1 cellular context compared by ENCODE assay signal in the genomic region with DNA sequence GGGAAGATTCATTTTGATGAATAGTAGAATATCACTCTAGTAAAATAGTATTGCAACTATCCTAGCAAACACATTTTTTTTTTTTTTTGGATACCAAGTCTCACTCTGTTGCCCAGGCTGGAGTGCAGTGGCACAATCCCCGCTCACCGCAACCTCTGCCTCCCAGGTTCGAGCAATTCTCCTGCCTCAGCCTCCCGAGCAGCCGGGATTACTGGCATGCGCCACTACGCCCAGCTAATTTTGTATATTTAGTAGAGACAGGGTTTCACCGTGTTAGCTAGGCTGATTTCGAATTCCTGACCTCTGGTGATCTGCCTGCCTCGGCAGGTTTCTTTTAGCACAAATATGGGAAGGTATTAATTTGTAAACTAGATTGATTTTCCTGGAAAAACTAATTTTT.
TF ChIP-seq lines count a peak whose summit lies in the region.

No MANE protein-coding gene starts in this region.

TF ChIP-seq in HepG2, 621 proteins besides CTCF, POLR2A, EP300 and RAD21:
- TF ChIP-seq ATM (IDR thresholded peaks at IDR 0.05; ENCODE audit: borderline replicate concordance) = no peak
- TF ChIP-seq, protein P1, sequence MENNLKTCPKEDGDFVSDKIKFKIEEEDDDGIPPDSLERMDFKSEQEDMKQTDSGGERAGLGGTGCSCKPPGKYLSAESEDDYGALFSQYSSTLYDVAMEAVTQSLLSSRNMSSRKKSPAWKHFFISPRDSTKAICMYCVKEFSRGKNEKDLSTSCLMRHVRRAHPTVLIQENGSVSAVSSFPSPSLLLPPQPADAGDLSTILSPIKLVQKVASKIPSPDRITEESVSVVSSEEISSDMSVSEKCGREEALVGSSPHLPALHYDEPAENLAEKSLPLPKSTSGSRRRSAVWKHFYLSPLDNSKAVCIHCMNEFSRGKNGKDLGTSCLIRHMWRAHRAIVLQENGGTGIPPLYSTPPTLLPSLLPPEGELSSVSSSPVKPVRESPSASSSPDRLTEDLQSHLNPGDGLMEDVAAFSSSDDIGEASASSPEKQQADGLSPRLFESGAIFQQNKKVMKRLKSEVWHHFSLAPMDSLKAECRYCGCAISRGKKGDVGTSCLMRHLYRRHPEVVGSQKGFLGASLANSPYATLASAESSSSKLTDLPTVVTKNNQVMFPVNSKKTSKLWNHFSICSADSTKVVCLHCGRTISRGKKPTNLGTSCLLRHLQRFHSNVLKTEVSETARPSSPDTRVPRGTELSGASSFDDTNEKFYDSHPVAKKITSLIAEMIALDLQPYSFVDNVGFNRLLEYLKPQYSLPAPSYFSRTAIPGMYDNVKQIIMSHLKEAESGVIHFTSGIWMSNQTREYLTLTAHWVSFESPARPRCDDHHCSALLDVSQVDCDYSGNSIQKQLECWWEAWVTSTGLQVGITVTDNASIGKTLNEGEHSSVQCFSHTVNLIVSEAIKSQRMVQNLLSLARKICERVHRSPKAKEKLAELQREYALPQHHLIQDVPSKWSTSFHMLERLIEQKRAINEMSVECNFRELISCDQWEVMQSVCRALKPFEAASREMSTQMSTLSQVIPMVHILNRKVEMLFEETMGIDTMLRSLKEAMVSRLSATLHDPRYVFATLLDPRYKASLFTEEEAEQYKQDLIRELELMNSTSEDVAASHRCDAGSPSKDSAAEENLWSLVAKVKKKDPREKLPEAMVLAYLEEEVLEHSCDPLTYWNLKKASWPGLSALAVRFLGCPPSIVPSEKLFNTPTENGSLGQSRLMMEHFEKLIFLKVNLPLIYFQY (CRISPR knock-in tag; IDR thresholded peaks at IDR 0.05; ENCODE audit: borderline replicate concordance) = no peak
- no peak for TF ChIP-seq ZSCAN25 (CRISPR knock-in tag; IDR thresholded peaks at IDR 0.05)
- TF ChIP-seq CENPX (CRISPR knock-in tag; IDR thresholded peaks at IDR 0.05) = no peak
- TF ChIP-seq, protein P2, sequence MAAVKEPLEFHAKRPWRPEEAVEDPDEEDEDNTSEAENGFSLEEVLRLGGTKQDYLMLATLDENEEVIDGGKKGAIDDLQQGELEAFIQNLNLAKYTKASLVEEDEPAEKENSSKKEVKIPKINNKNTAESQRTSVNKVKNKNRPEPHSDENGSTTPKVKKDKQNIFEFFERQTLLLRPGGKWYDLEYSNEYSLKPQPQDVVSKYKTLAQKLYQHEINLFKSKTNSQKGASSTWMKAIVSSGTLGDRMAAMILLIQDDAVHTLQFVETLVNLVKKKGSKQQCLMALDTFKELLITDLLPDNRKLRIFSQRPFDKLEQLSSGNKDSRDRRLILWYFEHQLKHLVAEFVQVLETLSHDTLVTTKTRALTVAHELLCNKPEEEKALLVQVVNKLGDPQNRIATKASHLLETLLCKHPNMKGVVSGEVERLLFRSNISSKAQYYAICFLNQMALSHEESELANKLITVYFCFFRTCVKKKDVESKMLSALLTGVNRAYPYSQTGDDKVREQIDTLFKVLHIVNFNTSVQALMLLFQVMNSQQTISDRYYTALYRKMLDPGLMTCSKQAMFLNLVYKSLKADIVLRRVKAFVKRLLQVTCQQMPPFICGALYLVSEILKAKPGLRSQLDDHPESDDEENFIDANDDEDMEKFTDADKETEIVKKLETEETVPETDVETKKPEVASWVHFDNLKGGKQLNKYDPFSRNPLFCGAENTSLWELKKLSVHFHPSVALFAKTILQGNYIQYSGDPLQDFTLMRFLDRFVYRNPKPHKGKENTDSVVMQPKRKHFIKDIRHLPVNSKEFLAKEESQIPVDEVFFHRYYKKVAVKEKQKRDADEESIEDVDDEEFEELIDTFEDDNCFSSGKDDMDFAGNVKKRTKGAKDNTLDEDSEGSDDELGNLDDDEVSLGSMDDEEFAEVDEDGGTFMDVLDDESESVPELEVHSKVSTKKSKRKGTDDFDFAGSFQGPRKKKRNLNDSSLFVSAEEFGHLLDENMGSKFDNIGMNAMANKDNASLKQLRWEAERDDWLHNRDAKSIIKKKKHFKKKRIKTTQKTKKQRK (IDR thresholded peaks at IDR 0.05; ENCODE audit: low read length) = no peak
- TF ChIP-seq RAD51 (IDR thresholded peaks at IDR 0.05; ENCODE audit: borderline replicate concordance) = no peak
- no peak for TF ChIP-seq ZNF646 (CRISPR knock-in tag; IDR thresholded peaks at IDR 0.05)
- TF ChIP-seq NCOA5 (CRISPR knock-in tag; IDR thresholded peaks at IDR 0.05) = no peak
- TF ChIP-seq FLYWCH1 (CRISPR knock-in tag; IDR thresholded peaks at IDR 0.05) = no peak
- TF ChIP-seq SMYD3 (CRISPR knock-in tag; IDR thresholded peaks at IDR 0.05) = no peak
- TF ChIP-seq MTF2 (CRISPR knock-in tag; IDR thresholded peaks at IDR 0.05; ENCODE audit: borderline replicate concordance) = no peak
- TF ChIP-seq ZFP36L2 (CRISPR knock-in tag; IDR thresholded peaks at IDR 0.05) = no peak
- no peak for TF ChIP-seq MAZ (IDR thresholded peaks at IDR 0.05; ENCODE audit: borderline replicate concordance, low read depth, low read length)
- TF ChIP-seq MAZ (CRISPR knock-in tag; IDR thresholded peaks at IDR 0.05; ENCODE audit: low read depth) = no peak
- no peak for TF ChIP-seq CERS6 (CRISPR knock-in tag; IDR thresholded peaks at IDR 0.05)
- TF ChIP-seq KLF16 (CRISPR knock-in tag; IDR thresholded peaks at IDR 0.05) = no peak
- no peak for TF ChIP-seq EED (CRISPR knock-in tag; IDR thresholded peaks at IDR 0.05)
- TF ChIP-seq, protein P3, sequence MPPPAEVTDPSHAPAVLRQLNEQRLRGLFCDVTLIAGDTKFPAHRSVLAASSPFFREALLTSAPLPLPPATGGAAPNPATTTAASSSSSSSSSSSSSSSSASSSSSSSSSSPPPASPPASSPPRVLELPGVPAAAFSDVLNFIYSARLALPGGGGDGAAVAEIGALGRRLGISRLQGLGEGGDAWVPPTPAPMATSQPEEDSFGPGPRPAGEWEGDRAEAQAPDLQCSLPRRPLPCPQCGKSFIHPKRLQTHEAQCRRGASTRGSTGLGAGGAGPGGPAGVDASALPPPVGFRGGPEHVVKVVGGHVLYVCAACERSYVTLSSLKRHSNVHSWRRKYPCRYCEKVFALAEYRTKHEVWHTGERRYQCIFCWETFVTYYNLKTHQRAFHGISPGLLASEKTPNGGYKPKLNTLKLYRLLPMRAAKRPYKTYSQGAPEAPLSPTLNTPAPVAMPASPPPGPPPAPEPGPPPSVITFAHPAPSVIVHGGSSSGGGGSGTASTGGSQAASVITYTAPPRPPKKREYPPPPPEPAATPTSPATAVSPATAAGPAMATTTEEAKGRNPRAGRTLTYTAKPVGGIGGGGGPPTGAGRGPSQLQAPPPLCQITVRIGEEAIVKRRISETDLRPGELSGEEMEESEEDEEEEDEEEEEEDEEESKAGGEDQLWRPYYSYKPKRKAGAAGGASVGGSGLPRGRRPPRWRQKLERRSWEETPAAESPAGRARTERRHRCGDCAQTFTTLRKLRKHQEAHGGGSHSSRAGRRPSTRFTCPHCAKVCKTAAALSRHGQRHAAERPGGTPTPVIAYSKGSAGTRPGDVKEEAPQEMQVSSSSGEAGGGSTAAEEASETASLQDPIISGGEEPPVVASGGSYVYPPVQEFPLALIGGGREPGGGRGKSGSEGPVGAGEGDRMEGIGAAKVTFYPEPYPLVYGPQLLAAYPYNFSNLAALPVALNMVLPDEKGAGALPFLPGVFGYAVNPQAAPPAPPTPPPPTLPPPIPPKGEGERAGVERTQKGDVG (CRISPR knock-in tag; IDR thresholded peaks at IDR 0.05; ENCODE audit: borderline replicate concordance) = no peak
- TF ChIP-seq JUNB (CRISPR knock-in tag; IDR thresholded peaks at IDR 0.05; ENCODE audit: borderline replicate concordance) = no peak
- no peak for TF ChIP-seq ZNF768 (CRISPR knock-in tag; IDR thresholded peaks at IDR 0.05)
- TF ChIP-seq ZNF788 (CRISPR knock-in tag; IDR thresholded peaks at IDR 0.05; ENCODE audit: borderline replicate concordance) = no peak
TF ChIP-seq in HepG2: peak in this region for 0.
